35 cellular contexts compared by ENCODE assay signal in genomic region chr6:62119401-62119800, GRCh38.
"Had no signal": no experiment of that assay in that cellular context is flagged by ENCODE, and none has a peak within 500 bp of the region (broad histone marks: within the 10 kb centered on the region; RNA-seq: fewer than 3 reads in every experiment).

No MANE protein-coding gene starts in this region.

- H3K27me3 ChIP-seq: MG63 had no signal

- DNase-seq: Karpas-422, Kasumi-1, KBM-7, KG1, MG63, MM.1S, MV-4-11, NCI-H1048, NCI-H1092, NCI-H1092 treated with DMSO at 0.1 percent for 48 hours, NCI-H1105, NCI-H1105 treated with DMSO at 0.1 percent for 48 hours, NCI-H1417, NCI-H1417 treated with DMSO at 0.1 percent for 48 hours, NCI-H1436, NCI-H1436 treated with DMSO at 0.1 percent for 48 hours, NCI-H146, NCI-H1694, NCI-H1694 treated with DMSO at 0.1 percent for 48 hours, NCI-H187, NCI-H187 treated with DMSO at 0.1 percent for 48 hours, NCI-H1930, NCI-H2029, NCI-H2029 treated with DMSO at 0.1 percent for 48 hours, NCI-H2081, NCI-H2081 treated with DMSO at 0.1 percent for 48 hours, NCI-H2107, NCI-H2171, NCI-H2171 treated with DMSO at 0.1 percent for 48 hours, NCI-H2227 treated with DMSO at 0.1 percent for 48 hours, NCI-H226, NCI-H345, NCI-H446, NCI-H446 treated with DMSO at 0.1 percent for 48 hours had no signal

- H3K4me2 ChIP-seq: KMS-11 had no signal

- H3K4me3 ChIP-seq: MG63 had no signal

- H3K9ac ChIP-seq: KMS-11 had no signal

- H3K9me3 ChIP-seq: MG63 had no signal

- H3K27ac ChIP-seq: KMS-11 had no signal

- H3K36me3 ChIP-seq: MG63 had no signal
